18 cellular contexts compared by ENCODE assay signal in genomic region chr12:119684730-119685129, GRCh38. TPM values are rescaled to one million over a fixed set of nuclear protein-coding genes. Genes with fewer than 3 reads are reported as not detected.
DNase-seq lines count a peak whose midpoint lies in the region; ATAC-seq and TF ChIP-seq lines count a peak whose summit lies in the region.
"Had no signal": no experiment of that assay in that cellular context is flagged by ENCODE, and none has a peak within 500 bp of the region (broad histone marks: within the 10 kb centered on the region; RNA-seq: fewer than 3 reads in every experiment).

No MANE protein-coding gene starts in this region.

- POLR2A ChIA-PET in A673 (lab: Charles Lee; ENCODE audit: low non-redundant PET) = no interaction called here

- H3K27ac ChIP-seq in hepatocyte = peak overlapping the region; percentile 90
- peak overlapping the region in 3 of 4 donors; percentile 38 to 68 (median 59) for H3K27ac ChIP-seq in tibial nerve
- no peak overlapping the region for H3K27ac ChIP-seq in A673 (ENCODE audit: low read depth, low read length, poor library complexity, severe bottlenecking)
- H3K27ac ChIP-seq: brain microvascular endothelial cell, HL-60, right atrium auricular region had no signal

- TF ChIP-seq EP300 in tibial nerve (IDR thresholded peaks at IDR 0.05) = peak in 1 of 2 donors; percentile 31

- no peaks in the 10 kb centered on the region for H3K36me3 ChIP-seq in hepatocyte (replicated peaks; ENCODE audit: insufficient read depth, low read depth)
- H3K36me3 ChIP-seq in tibial nerve = peaks cover 0 to 49% (median 14%) of the 10 kb centered on the region in 3 donors
- peaks cover 15% of the 10 kb centered on the region for H3K36me3 ChIP-seq in A673 (ENCODE audit: insufficient read depth, low read length, poor library complexity, severe bottlenecking)

- CTCF ChIA-PET in A673 (lab: Charles Lee) = no interaction called here

- H3K79me2 ChIP-seq in hepatocyte = no peaks in the 10 kb centered on the region

- intact Hi-C loops in A673 (cut with micrococcal nuclease; ENCODE audit: unreplicated experiment) = no loop called here

- no peaks in the 10 kb centered on the region for H4K20me1 ChIP-seq in hepatocyte (ENCODE audit: insufficient read depth, poor library complexity, severe bottlenecking)

- H3K9me3 ChIP-seq in hepatocyte (ENCODE audit: low read depth) = no peaks in the 10 kb centered on the region
- no peaks in the 10 kb centered on the region for H3K9me3 ChIP-seq in tibial nerve
- H3K9me3 ChIP-seq in A673 (ENCODE audit: low read depth, low read length, poor library complexity, severe bottlenecking) = no peaks in the 10 kb centered on the region
- H3K9me3 ChIP-seq: right atrium auricular region had no signal

- H3K4me1 ChIP-seq in hepatocyte (ENCODE audit: insufficient read depth) (peaks cover 36% of the 10 kb centered on the region), tibial nerve (peaks cover 0 to 41% (median 12%) of the 10 kb centered on the region in 4 donors), A673 (ENCODE audit: insufficient read depth, low read length, poor library complexity, severe bottlenecking) (no peaks in the 10 kb centered on the region)

- TF ChIP-seq CTCF in hepatocyte (IDR thresholded peaks at IDR 0.05; ENCODE audit: poor library complexity) (no peak), tibial nerve (IDR thresholded peaks at IDR 0.05) (no peak), A673 (conservative IDR thresholded peaks at IDR 0.05; ENCODE audit: low read depth, low read length) (no peak)

- peak; percentile 34; the same call in 2 of the 3 replicates for ATAC-seq in SK-N-SH treated with all-trans-retinoic acid at 6 μM for 48 hours
- ATAC-seq: activated naive CD4-positive, alpha-beta T cell treated with anti-CD3 and anti-CD28 coated beads, Interleukin-2, amount 50 U/mL, for 72 hours; T-cell had no signal

- DNase-seq in hepatocyte (ENCODE audit: low spot score) (no peak), myocyte (ENCODE audit: low read depth) (peak; percentile 46), tibial nerve (ENCODE audit: low spot score in 2 of 2) (no peak), activated gamma-delta T cell treated with Interleukin-2 at 50 U/mL for 16 hours (no peak), A673 (ENCODE audit: low spot score) (no peak), amniotic stem cell (lab: John Stamatoyannopoulos, UW) (no peak)
- no peak for DNase-seq in activated CD4-positive, CD25-positive, alpha-beta regulatory T cell treated with anti-CD3 and anti-CD28 coated beads, Interleukin-2, amount 50 U/mL, for 72 hours
- DNase-seq: activated CD4-positive, alpha-beta memory T cell treated with anti-CD3 and anti-CD28 coated beads for 36 hours; activated T-cell treated with anti-CD3 and anti-CD28 coated beads, Interleukin-2, amount 50 U/mL, for 1 hour; brain microvascular endothelial cell; mammary epithelial cell; NCI-H187; nephron progenitor cell; T-cell had no signal

- 72% methylated on average over 8 of the region's 8 CpGs for WGBS in hepatocyte (ENCODE audit: low lambda C conversion rate, missing lambda C conversion rate)
- 53 to 61% methylated on average over 8 of the region's 8 CpGs for WGBS in tibial nerve, 2 donors

- no peak overlapping the region for H3K4me3 ChIP-seq in hepatocyte
- H3K4me3 ChIP-seq in tibial nerve = no peak overlapping the region
- H3K4me3 ChIP-seq in A673 (ENCODE audit: low read depth, low read length, poor library complexity, severe bottlenecking) = no peak overlapping the region
- H3K4me3 ChIP-seq: right atrium auricular region had no signal

- H3K9me2 ChIP-seq in hepatocyte (replicated peaks; ENCODE audit: insufficient read depth) = no peaks in the 10 kb centered on the region

- TF ChIP-seq POLR2A in tibial nerve (IDR thresholded peaks at IDR 0.05) = no peak

- no TSS peak for BruUV-seq in A673 (replicated peaks; lab: Mats Ljungman, UMichigan)

- H3K4me2 ChIP-seq in hepatocyte = peak overlapping the region; percentile 43

- H3K27me3 ChIP-seq in hepatocyte (no peaks in the 10 kb centered on the region), tibial nerve (no peaks in the 10 kb centered on the region), A673 (replicated peaks; ENCODE audit: insufficient read depth, low read depth, low read length, poor library complexity) (no peaks in the 10 kb centered on the region)
- H3K27me3 ChIP-seq: brain microvascular endothelial cell, right atrium auricular region had no signal

- H2AFZ ChIP-seq in hepatocyte = no peak overlapping the region

TF ChIP-seq in SK-N-SH treated with all-trans-retinoic acid at 6 μM for 48 hours, 23 proteins besides CTCF, POLR2A, EP300 and RAD21:
- TF ChIP-seq PPARA (CRISPR knock-in tag; IDR thresholded peaks at IDR 0.05; ENCODE audit: borderline replicate concordance) = no peak
- no peak for TF ChIP-seq ZNF70 (CRISPR knock-in tag; IDR thresholded peaks at IDR 0.05)
- TF ChIP-seq GLIS3 (CRISPR knock-in tag; IDR thresholded peaks at IDR 0.05) = no peak
- TF ChIP-seq ZC3H10 (CRISPR knock-in tag; IDR thresholded peaks at IDR 0.05) = no peak
- no peak for TF ChIP-seq OSR1 (CRISPR knock-in tag; IDR thresholded peaks at IDR 0.05)
- TF ChIP-seq ZNF8 (CRISPR knock-in tag; IDR thresholded peaks at IDR 0.05) = no peak
- no peak for TF ChIP-seq ZFP3 (CRISPR knock-in tag; IDR thresholded peaks at IDR 0.05)
- TF ChIP-seq TOX (CRISPR knock-in tag; IDR thresholded peaks at IDR 0.05; ENCODE audit: borderline replicate concordance) = no peak
- TF ChIP-seq CSRNP3 (CRISPR knock-in tag; IDR thresholded peaks at IDR 0.05) = no peak
- no peak for TF ChIP-seq BACH2 (CRISPR knock-in tag; IDR thresholded peaks at IDR 0.05; ENCODE audit: borderline replicate concordance)

RNA-seq across cellular contexts. Expression of gene PRKAB1, which starts 16.8 kb away (rescaled TPM):
- total RNA-seq in hepatocyte (25.2 and 32.3 TPM in 2 replicates), myocyte (16.6 and 17.3 TPM in 2 replicates), tibial nerve (10 to 100 TPM; 24.5 to 40.6 (median 28.3) TPM), A673 (2021) (33.7 and 34.1 TPM in 2 replicates)
- polyA plus RNA-seq in hepatocyte = 37.7 and 41.1 TPM in 2 replicates
- polyA plus RNA-seq in myocyte (2012) = 26.2 TPM
